In genomic region chr12:55736780-55737580, GRCh38 we compare ENCODE assay signal across 8 cellular contexts. TPM values are rescaled to one million over a fixed set of nuclear protein-coding genes. Genes with fewer than 3 reads are reported as not detected.
A peak's percentile ranks its signal among the peaks of the same experiment; 100 is the strongest.
DNase-seq lines count a peak whose midpoint lies in the region; ATAC-seq and TF ChIP-seq lines count a peak whose summit lies in the region.

No MANE protein-coding gene starts in this region.

- no peaks in the 10 kb centered on the region for H3K79me2 ChIP-seq in OCI-LY3 (ENCODE audit: low read length)

- H2AFZ ChIP-seq in OCI-LY3 (ENCODE audit: low read depth, low read length), result no peak overlapping the region

- ATAC-seq in Right ventricle myocardium inferior (peak; percentile 52), omental fat pad (ENCODE audit: low FRiP score) (no peak)

- TF ChIP-seq CTCF in OCI-LY3 (IDR thresholded peaks at IDR 0.05; ENCODE audit: low read depth, low read length) (peak; percentile 78), omental fat pad (IDR thresholded peaks at IDR 0.05) (peak in 1 of 3 donors; percentile 8)

- peaks cover 34% of the 10 kb centered on the region for H3K4me1 Mint-ChIP-seq in activated naive CD4-positive, alpha-beta T cell treated with anti-CD3 and anti-CD28 coated beads, Interleukin-2, amount 10 ng/mL, durations not matched to agents 7 days and 5 days

- peak; percentile 93 for TF ChIP-seq RAD21 in Ishikawa (IDR thresholded peaks at IDR 0.05; ENCODE audit: low read depth)

- no peaks in the 10 kb centered on the region for H4K20me1 ChIP-seq in OCI-LY3 (ENCODE audit: insufficient read depth, low read length)

- H3K4me3 ChIP-seq in OCI-LY3 (ENCODE audit: low read length), result no peak overlapping the region

- DNase-seq in activated gamma-delta T cell treated with Interleukin-2 at 50 U/mL for 16 hours (peak; percentile 48), activated gamma-delta T cell (lab: John Stamatoyannopoulos, UW) (no peak), Right ventricle myocardium inferior (ENCODE audit: missing footprints) (peak; percentile 82), omental fat pad (ENCODE audit: low spot score) (peak; percentile 54), COLO829 (ENCODE audit: low spot score) (no peak)
- peak; percentile 78 for DNase-seq in activated naive CD4-positive, alpha-beta T cell treated with anti-CD3 and anti-CD28 coated beads, Interleukin-2, amount 10 ng/mL, durations not matched to agents 7 days and 5 days

- H3K27me3 Mint-ChIP-seq in activated naive CD4-positive, alpha-beta T cell treated with anti-CD3 and anti-CD28 coated beads, Interleukin-2, amount 10 ng/mL, durations not matched to agents 7 days and 5 days, result peaks cover 22% of the 10 kb centered on the region

- peak overlapping the region; percentile 94 for H3K4me2 ChIP-seq in OCI-LY3 (ENCODE audit: low read length)

- peaks cover 8% of the 10 kb centered on the region; the same call in 1 of the 2 replicates for H3K4me1 ChIP-seq in OCI-LY3 (ENCODE audit: low read length)

- no peak for TF ChIP-seq EP300 in Ishikawa (IDR thresholded peaks at IDR 0.05; ENCODE audit: borderline replicate concordance)

- H3K27ac ChIP-seq in OCI-LY3 (ENCODE audit: low read length), result no peak overlapping the region

- peak overlapping the region; percentile 67 for H3K27ac Mint-ChIP-seq in activated naive CD4-positive, alpha-beta T cell treated with anti-CD3 and anti-CD28 coated beads, Interleukin-2, amount 10 ng/mL, durations not matched to agents 7 days and 5 days

- no peaks in the 10 kb centered on the region for H3K9me3 Mint-ChIP-seq in activated naive CD4-positive, alpha-beta T cell treated with anti-CD3 and anti-CD28 coated beads, Interleukin-2, amount 10 ng/mL, durations not matched to agents 7 days and 5 days

- H3K4me3 Mint-ChIP-seq in activated naive CD4-positive, alpha-beta T cell treated with anti-CD3 and anti-CD28 coated beads, Interleukin-2, amount 10 ng/mL, durations not matched to agents 7 days and 5 days, result peak overlapping the region; percentile 73

- intact Hi-C loops in Right ventricle myocardium inferior (cut with DNase I), result loop anchor here (2.0 to 5.0 kb wide), 3 partner anchors 55 to 75 kb away; a partner anchor contains a TSS

- peaks cover 4% of the 10 kb centered on the region; the same call in 1 of the 2 replicates for H3K27me3 ChIP-seq in OCI-LY3 (ENCODE audit: low read depth, low read length)

- CTCF ChIA-PET in activated naive CD4-positive, alpha-beta T cell treated with anti-CD3 and anti-CD28 coated beads, Interleukin-2, amount 10 ng/mL, durations not matched to agents 7 days and 5 days (lab: Charles Lee), result interaction anchor here (0.6 to 8.6 kb wide), 17 partner anchors 7 to 304 kb away, joined by 3 to 166 read pairs (median 7); partner anchors contain the start of genes BLOC1S1, CD63 and RDH5

- peak overlapping the region; percentile 83; the same call in 1 of the 2 replicates for H3K9ac ChIP-seq in OCI-LY3 (ENCODE audit: low read length)

- no peaks in the 10 kb centered on the region for H3K36me3 ChIP-seq in OCI-LY3 (replicated peaks; ENCODE audit: low read depth, low read length)

- H3K36me3 Mint-ChIP-seq in activated naive CD4-positive, alpha-beta T cell treated with anti-CD3 and anti-CD28 coated beads, Interleukin-2, amount 10 ng/mL, durations not matched to agents 7 days and 5 days, result no peaks in the 10 kb centered on the region

- H3K9me3 ChIP-seq in OCI-LY3 (ENCODE audit: insufficient read depth, low read length), result no peaks in the 10 kb centered on the region

TF ChIP-seq in Ishikawa, 13 proteins besides CTCF, POLR2A, EP300 and RAD21:
- TF ChIP-seq USF1 (IDR thresholded peaks at IDR 0.05) (no peak), TCF12 (IDR thresholded peaks at IDR 0.05; ENCODE audit: low read depth) (0 out of 2 replicates have a peak, but pooled peaks have one; percentile 30)

RNA-seq across cellular contexts. Expression of gene GDF11, which starts 5.9 kb away (rescaled TPM):
- total RNA-seq in Right ventricle myocardium inferior, result 9.7 TPM
- total RNA-seq in omental fat pad, result 1 to 10 TPM; 1.9 to 5.4 (median 2.5) TPM

RNA-seq across cellular contexts. Expression of gene CD63, which starts 8.2 kb away (rescaled TPM):
- total RNA-seq in Right ventricle myocardium inferior (790 TPM), omental fat pad (1,000 to 10,000 TPM in 2 of 4 donors, 100 to 1,000 TPM in 2; 736 to 1,401 (median 892) TPM)

RNA-seq across cellular contexts. Expression of gene RDH5, which starts 16.8 kb away (rescaled TPM):
- 12.9 TPM for total RNA-seq in Right ventricle myocardium inferior
- total RNA-seq in omental fat pad, result 100 to 1,000 TPM in 2 of 4 donors, 10 to 100 TPM in 2; 77.4 to 119 (median 100) TPM

RNA-seq across cellular contexts. Expression of gene BLOC1S1, which starts 21.1 kb away (rescaled TPM):
- total RNA-seq in Right ventricle myocardium inferior (128 TPM), omental fat pad (100 to 1,000 TPM; 168 to 247 (median 213) TPM)

RNA-seq across cellular contexts. Expression of gene ITGA7, which starts 29.3 kb away (rescaled TPM):
- total RNA-seq in Right ventricle myocardium inferior (479 TPM), omental fat pad (100 to 1,000 TPM; 101 to 207 (median 156) TPM)

Comparison
In these comparisons a context has a peak if more than half of its experiments do, and no peak if none do; other contexts are left out.
1. DNase-seq: peak in activated gamma-delta T cell treated with Interleukin-2 at 50 U/mL for 16 hours (single experiment), activated naive CD4-positive, alpha-beta T cell treated with anti-CD3 and anti-CD28 coated beads, Interleukin-2, amount 10 ng/mL, durations not matched to agents 7 days and 5 days (single experiment), Right ventricle myocardium inferior (single experiment) and omental fat pad (single experiment); none in activated gamma-delta T cell (single experiment) and COLO829 (single experiment).